ENCODE assay signal across 20 cellular contexts in the genomic region with DNA sequence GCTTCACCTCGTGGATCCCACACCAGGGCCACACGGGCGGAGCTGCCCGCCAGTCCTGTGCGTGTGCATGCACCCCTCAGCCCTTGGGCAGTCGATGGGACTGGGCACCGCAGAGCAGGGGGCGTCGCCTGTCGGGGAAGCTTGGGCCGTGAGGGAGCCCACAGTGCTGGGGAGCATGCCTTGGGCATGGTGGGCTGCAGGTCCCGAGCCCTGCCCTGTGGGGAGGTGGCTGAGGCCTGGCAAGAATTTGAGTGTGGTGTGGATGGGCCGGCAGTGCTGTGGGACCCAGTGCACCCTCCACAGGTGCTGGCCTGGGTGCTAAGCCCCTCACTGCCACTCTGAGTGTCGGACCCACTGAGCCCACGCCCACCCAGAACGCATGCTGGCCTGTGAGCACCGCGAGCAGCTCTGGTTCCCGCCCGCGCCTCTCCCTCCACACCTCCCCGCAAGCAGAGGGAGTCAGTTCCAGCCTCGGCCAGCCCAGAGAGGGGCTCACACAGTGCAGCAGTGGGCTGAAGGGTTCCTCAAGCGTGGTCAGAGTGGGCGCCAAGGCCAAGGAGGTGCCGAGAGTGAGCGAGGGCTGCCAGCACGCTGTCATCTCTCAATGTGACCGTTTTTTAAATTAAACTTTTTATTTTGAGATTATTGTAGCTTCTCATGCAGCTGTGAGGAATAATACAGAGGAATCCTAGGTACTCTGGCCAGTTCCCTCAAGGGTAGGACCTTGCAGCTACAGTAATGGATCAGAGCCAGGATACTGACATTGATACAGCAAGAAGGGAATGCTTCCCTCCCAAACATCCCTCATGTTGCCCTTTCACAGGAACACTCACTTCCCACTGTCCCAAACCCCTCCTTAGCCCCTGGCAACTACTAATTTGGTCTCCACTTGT.
DNase-seq lines count a peak whose midpoint lies in the region; ATAC-seq, FAIRE-seq and TF ChIP-seq lines count a peak whose summit lies in the region.
"Had no signal": no experiment of that assay in that cellular context is flagged by ENCODE, and none has a peak within 500 bp of the region (broad histone marks: within the 10 kb centered on the region; RNA-seq: fewer than 3 reads in every experiment).

No MANE protein-coding gene starts in this region.

- H3K36me3 ChIP-seq in GM23248 (ENCODE audit: low read depth) (no peaks in the 10 kb centered on the region), K562 (ENCODE audit: control insufficient read depth, insufficient read depth, low read length) (peaks cover 17% of the 10 kb centered on the region; the same call in 2 of the 3 replicates), small intestine (ENCODE audit: control insufficient read depth in 2 of 2, insufficient read depth in 2 of 2, low read length in 2 of 2) (peaks cover 2 to 13% of the 10 kb centered on the region in 2 donors)

- H3K9me1 ChIP-seq in K562 (ENCODE audit: control insufficient read depth, insufficient read depth, low read length): no peaks in the 10 kb centered on the region

- H3K4me3 ChIP-seq in GM23248 (no peak overlapping the region), K562 (no peak overlapping the region), fibroblast of pulmonary artery (replicated peaks; ENCODE audit: low read depth, low read length) (no peak overlapping the region), small intestine (ENCODE audit: low read depth in 1 of 2, low read length in 2 of 2) (no peak overlapping the region)

- no peak for TF ChIP-seq RAD21 in K562 (CRISPR knock-in tag; conservative IDR thresholded peaks at IDR 0.05 in 1 of 2, IDR thresholded peaks at IDR 0.05 in 1 of 2)

- no peak for ATAC-seq in K562
- ATAC-seq: HCT116 had no signal

- H4K20me1 ChIP-seq in GM23248 (ENCODE audit: insufficient read depth): no peaks in the 10 kb centered on the region
- H4K20me1 ChIP-seq in K562 (replicated peaks; ENCODE audit: control insufficient read depth, insufficient read depth, low read length): no peaks in the 10 kb centered on the region

- H3K9me3 ChIP-seq in GM23248 (ENCODE audit: low read depth) (no peaks in the 10 kb centered on the region), K562 (replicated peaks; ENCODE audit: control insufficient read depth, insufficient read depth, low read depth, low read length) (no peaks in the 10 kb centered on the region), small intestine (ENCODE audit: control insufficient read depth, low read depth) (no peaks in the 10 kb centered on the region)

- WGBS in GM23248 (ENCODE audit: low coverage in 1 of 2, low lambda C conversion rate in 2 of 2, missing lambda C conversion rate in 2 of 2), 2 experiments: 91 to 93% methylated on average over 29 of the region's 29 CpGs
- 88% methylated on average over 17 of the region's 29 CpGs for WGBS in K562 (ENCODE audit: insufficient coverage, low coverage, missing lambda C conversion rate)
- 91 to 93% (median 92%) methylated on average over 29 of the region's 29 CpGs for WGBS in small intestine, 3 donors

- H3K27ac ChIP-seq in GM23248 (no peak overlapping the region), K562 (ENCODE audit: extremely low read depth, low read depth, low read length) (no peak overlapping the region), small intestine (ENCODE audit: low read depth in 1 of 2, low read length in 1 of 2) (no peak overlapping the region)

- no peaks in the 10 kb centered on the region for H3K9me2 ChIP-seq in GM23248 (ENCODE audit: insufficient read depth)

- POLR2A ChIA-PET in K562 (lab: Yijun Ruan, JAX): no interaction called here

- H3K4me2 ChIP-seq in GM23248 (ENCODE audit: unreplicated experiment) (no peak overlapping the region), K562 (ENCODE audit: insufficient read depth, low read length) (no peak overlapping the region)

- TF ChIP-seq EP300 in K562 (IDR thresholded peaks at IDR 0.05; ENCODE audit: low read length): no peak

- TF ChIP-seq POLR2A in K562 (conservative IDR thresholded peaks at IDR 0.05): no peak

- H3K9ac ChIP-seq in GM23248 (no peak overlapping the region), K562 (ENCODE audit: insufficient read depth in 1 of 2, low read depth in 2 of 2, low read length in 2 of 2) (no peak overlapping the region)

- no TSS peak for BruUV-seq in K562 (replicated peaks; lab: Mats Ljungman, UMichigan)

- peak; percentile 38 for DNase-seq in GM23248
- DNase-seq in K562 (ENCODE audit: extremely low read depth in 1 of 4, low spot score in 3 of 4): no peak
- peak; percentile 30 for DNase-seq in fibroblast of pulmonary artery (ENCODE audit: low read depth)
- DNase-seq in non-pigmented ciliary epithelial cell (ENCODE audit: low read depth): peak; percentile 10
- no peak for DNase-seq in stimulated activated CD4-positive, alpha-beta T cell treated with anti-CD3 and anti-CD28 coated beads, Interleukin-1b, Interleukin-23, amount 100 ng/mL, for 48 hours
- DNase-seq in small intestine: no peak
- no peak for DNase-seq in NOMO-1 (lab: John Stamatoyannopoulos, UW; ENCODE audit: unreplicated experiment in 2 of 2)
- DNase-seq in NOMO-1 treated with DMSO at 0.1 percent for 48 hours (lab: John Stamatoyannopoulos, UW; ENCODE audit: unreplicated experiment): no peak
- DNase-seq: ACHN; CD4-positive, alpha-beta T cell; DMS79; MV-4-11; NCI-H1417 treated with DMSO at 0.1 percent for 48 hours; NCI-H2029 treated with DMSO at 0.1 percent for 48 hours; NCI-H524; RPMI8226 had no signal

- H3K79me2 ChIP-seq in GM23248 (ENCODE audit: insufficient read depth): no peaks in the 10 kb centered on the region
- H3K79me2 ChIP-seq in K562 (ENCODE audit: control insufficient read depth, insufficient read depth, low read length): no peaks in the 10 kb centered on the region

- intact Hi-C loops in K562 (cut with micrococcal nuclease): no loop called here

- CTCF ChIA-PET in K562 (lab: Yijun Ruan, JAX; ENCODE audit: low intra/inter-chr PET ratio): no interaction called here

- FAIRE-seq in K562 (lab: Jason Lieb, UNC) (no peak), small intestine (lab: Jason Lieb, UNC) (no peak)
- FAIRE-seq: G401.6, GM12892, GM19239 had no signal

- in situ Hi-C loops in GM23248 (cut with MboI) (no loop called here), K562 (cut with MboI) (no loop called here)

- TF ChIP-seq CTCF in K562 (IDR thresholded peaks at IDR 0.05 in 2 of 3, conservative IDR thresholded peaks at IDR 0.05 in 1 of 3; ENCODE audit: insufficient read depth in 2 of 3, low read depth in 1 of 3, low read length in 3 of 3) (no peak), fibroblast of pulmonary artery (IDR thresholded peaks at IDR 0.05; ENCODE audit: low read length, missing control alignments) (no peak)

- H3K27me3 ChIP-seq in GM23248 (replicated peaks; ENCODE audit: insufficient read depth) (no peaks in the 10 kb centered on the region), K562 (ENCODE audit: control insufficient read depth in 2 of 2, insufficient read depth in 2 of 2, low read length in 2 of 2) (no peaks in the 10 kb centered on the region), small intestine (ENCODE audit: control insufficient read depth in 2 of 2, insufficient read depth in 2 of 2, low read length in 2 of 2) (no peaks in the 10 kb centered on the region)

- H2AFZ ChIP-seq in GM23248 (no peak overlapping the region), K562 (ENCODE audit: low read depth, low read length) (no peak overlapping the region)

- H3K4me1 ChIP-seq in GM23248 (ENCODE audit: insufficient read depth): peaks cover 9% of the 10 kb centered on the region
- no peaks in the 10 kb centered on the region for H3K4me1 ChIP-seq in K562 (replicated peaks in 1 of 2; ENCODE audit: control insufficient read depth in 2 of 2, insufficient read depth in 2 of 2, low read length in 2 of 2)
- no peaks in the 10 kb centered on the region for H3K4me1 ChIP-seq in small intestine (ENCODE audit: control insufficient read depth in 2 of 2, insufficient read depth in 1 of 2, low read depth in 1 of 2, low read length in 1 of 2)

- H3F3A ChIP-seq in GM23248 (ENCODE audit: insufficient read depth): peaks cover 9% of the 10 kb centered on the region; the same call in 1 of the 2 replicates

TF ChIP-seq in K562, 482 proteins besides CTCF, POLR2A, EP300 and RAD21:
- TF ChIP-seq RCOR1 (IDR thresholded peaks at IDR 0.05; ENCODE audit: borderline replicate concordance in 1 of 2, low read depth in 2 of 2, low read length in 2 of 2): no peak
- peak; percentile 39; the same call in 1 of the 2 replicates for TF ChIP-seq POLR2G (IDR thresholded peaks at IDR 0.05; ENCODE audit: low read depth, low read length)

Comparison
In these comparisons a context has a peak if more than half of its experiments do, and no peak if none do; other contexts are left out.
1. DNase-seq: peak in GM23248 (single experiment), fibroblast of pulmonary artery (single experiment) and non-pigmented ciliary epithelial cell (single experiment); none in K562 (0 of 4), stimulated activated CD4-positive, alpha-beta T cell treated with anti-CD3 and anti-CD28 coated beads, Interleukin-1b, Interleukin-23, amount 100 ng/mL, for 48 hours (single experiment), small intestine (single experiment), NOMO-1 (0 of 2) and NOMO-1 treated with DMSO at 0.1 percent for 48 hours (single experiment).